ENCODE assay signal across 17 cellular contexts in the genomic region with DNA sequence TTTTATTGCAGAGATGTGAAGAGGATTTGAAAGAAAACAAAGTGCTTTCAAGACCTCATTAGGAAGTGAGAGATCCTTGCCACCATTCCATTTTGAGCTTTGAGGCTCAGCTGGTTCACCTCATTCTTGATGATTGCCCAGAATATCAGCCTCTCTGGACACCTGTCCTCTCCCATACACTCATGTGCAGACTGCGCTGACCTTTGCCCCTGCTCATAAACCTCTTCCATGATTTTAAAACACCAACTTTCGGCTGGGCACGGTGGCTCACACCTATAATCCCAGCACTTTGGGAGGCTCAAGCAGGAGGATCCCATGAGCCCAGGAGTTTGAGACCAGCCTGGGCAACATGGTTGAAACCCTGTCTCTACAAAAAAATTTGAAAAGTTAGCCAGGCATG. TPM values are rescaled to one million over a fixed set of nuclear protein-coding genes. Genes with fewer than 3 reads are reported as not detected.
A peak's percentile ranks its signal among the peaks of the same experiment; 100 is the strongest.
DNase-seq lines count a peak whose midpoint lies in the region; ATAC-seq and TF ChIP-seq lines count a peak whose summit lies in the region.
"Had no signal": no experiment of that assay in that cellular context is flagged by ENCODE, and none has a peak within 500 bp of the region (broad histone marks: within the 10 kb centered on the region; RNA-seq: fewer than 3 reads in every experiment).

No MANE protein-coding gene starts in this region.

- H3K4me3 ChIP-seq in cardiac muscle cell (no peak overlapping the region), left ventricle myocardium inferior (no peak overlapping the region), transverse colon (no peak overlapping the region)
- H3K4me3 ChIP-seq: A549 had no signal

- H3K9me3 ChIP-seq in cardiac muscle cell (ENCODE audit: low read depth) (no peaks in the 10 kb centered on the region), left ventricle myocardium inferior (replicated peaks) (no peaks in the 10 kb centered on the region), transverse colon (no peaks in the 10 kb centered on the region)
- H3K9me3 ChIP-seq: A549, BE2C had no signal

- H3K27me3 Mint-ChIP-seq in activated T-helper 17 cell treated with anti-CD3 and anti-CD28 coated beads, Interleukin-2, amount 50 U/mL, for 72 hours = no peaks in the 10 kb centered on the region

- DNase-seq in cardiac muscle cell (ENCODE audit: low read depth in 1 of 2, low spot score in 1 of 2) (no peak), left ventricle myocardium inferior (no peak), left lobe of liver (ENCODE audit: low spot score) (peak; percentile 35), transverse colon (no peak), NCI-H446 treated with DMSO at 0.1 percent for 48 hours (lab: John Stamatoyannopoulos, UW) (no peak)
- no peak for DNase-seq in activated CD4-positive, alpha-beta T cell treated with anti-CD3 and anti-CD28 coated beads for 1 hour
- DNase-seq: BE2C; CD8-positive, alpha-beta T cell; COR-L47; DMS153; DMS79 treated with DMSO at 0.1 percent for 48 hours; EL; GOT3; H9 had no signal

- no peak overlapping the region for H3K4me3 Mint-ChIP-seq in activated T-helper 17 cell treated with anti-CD3 and anti-CD28 coated beads, Interleukin-2, amount 50 U/mL, for 72 hours
- H3K4me3 Mint-ChIP-seq: CD8-positive, alpha-beta T cell; H9 had no signal

- peak overlapping the region; percentile 43 for H3K27ac ChIP-seq in cardiac muscle cell
- no peak overlapping the region for H3K27ac ChIP-seq in left ventricle myocardium inferior (replicated peaks)
- peak overlapping the region; percentile 5 to 43 (median 24) for H3K27ac ChIP-seq in transverse colon
- H3K27ac ChIP-seq: A549, C4-2B had no signal

- H3K27me3 ChIP-seq in cardiac muscle cell (no peaks in the 10 kb centered on the region), left ventricle myocardium inferior (ENCODE audit: low read depth) (no peaks in the 10 kb centered on the region), transverse colon (no peaks in the 10 kb centered on the region)
- H3K27me3 ChIP-seq: BE2C had no signal

- H3K4me1 Mint-ChIP-seq in activated T-helper 17 cell treated with anti-CD3 and anti-CD28 coated beads, Interleukin-2, amount 50 U/mL, for 72 hours = peaks cover 22% of the 10 kb centered on the region
- H3K4me1 Mint-ChIP-seq: H9 had no signal

- H3K4me1 ChIP-seq in cardiac muscle cell (ENCODE audit: low read depth) (peaks cover 9% of the 10 kb centered on the region), left ventricle myocardium inferior (peaks cover 62% of the 10 kb centered on the region), transverse colon (peaks cover 6 to 48% (median 14%) of the 10 kb centered on the region in 4 donors)
- H3K4me1 ChIP-seq: A549, BE2C had no signal

- intact Hi-C loops in left ventricle myocardium inferior (cut with micrococcal nuclease) = no loop called here
- intact Hi-C loops in transverse colon (cut with DNase I; ENCODE audit: low total_unique reads) = no loop called here

- in situ Hi-C loops in transverse colon (cut with MboI; ENCODE audit: low pct_ligation_motif_present in 1 of 4, low pct_unique_long_range_greater_than_20kb in 1 of 4, low sequenced_read_pairs in 3 of 4) = no loop called here

- ATAC-seq in activated T-helper 17 cell treated with anti-CD3 and anti-CD28 coated beads, Interleukin-2, amount 50 U/mL, for 72 hours (replicated peaks) = no peak
- ATAC-seq in left lobe of liver = no peak
- ATAC-seq: A549; CD8-positive, alpha-beta T cell had no signal

- no peaks in the 10 kb centered on the region for H3K9me3 Mint-ChIP-seq in activated T-helper 17 cell treated with anti-CD3 and anti-CD28 coated beads, Interleukin-2, amount 50 U/mL, for 72 hours
- H3K9me3 Mint-ChIP-seq: CD8-positive, alpha-beta T cell; H9 had no signal

- WGBS in transverse colon (ENCODE audit: low coverage in 1 of 2), 2 donors = 50% methylated on average over 3 of the region's 3 CpGs; no CpG with 5 or more reads in 1 of the 2 donors

- H3K27ac Mint-ChIP-seq in activated T-helper 17 cell treated with anti-CD3 and anti-CD28 coated beads, Interleukin-2, amount 50 U/mL, for 72 hours = peak overlapping the region; percentile 23
- H3K27ac Mint-ChIP-seq: H9 had no signal

- no peak for TF ChIP-seq POLR2A in transverse colon (IDR thresholded peaks at IDR 0.05)

- H3K36me3 ChIP-seq in cardiac muscle cell (no peaks in the 10 kb centered on the region), left ventricle myocardium inferior (peaks cover 55% of the 10 kb centered on the region), transverse colon (peaks cover 0 to 25% (median 7%) of the 10 kb centered on the region in 4 donors)

- H3K36me3 Mint-ChIP-seq in activated T-helper 17 cell treated with anti-CD3 and anti-CD28 coated beads, Interleukin-2, amount 50 U/mL, for 72 hours (ENCODE audit: low read depth) = peaks cover 99% of the 10 kb centered on the region

- TF ChIP-seq CTCF in cardiac muscle cell (IDR thresholded peaks at IDR 0.05; ENCODE audit: low read depth, low read length) (no peak), left ventricle myocardium inferior (IDR thresholded peaks at IDR 0.05; ENCODE audit: borderline replicate concordance) (no peak), transverse colon (IDR thresholded peaks at IDR 0.05) (no peak)

- TF ChIP-seq EP300 in transverse colon (IDR thresholded peaks at IDR 0.05; ENCODE audit: low read depth) = no peak

RNA-seq across cellular contexts. Expression of gene COX14, which starts 8.9 kb away (rescaled TPM):
- total RNA-seq in cardiac muscle cell (43.9 and 105 TPM in 2 replicates), left ventricle myocardium inferior (195 TPM), left lobe of liver (57.0 TPM), transverse colon (100 to 1,000 TPM in 1 of 4 donors, 10 to 100 TPM in 3; 22.1 to 107 (median 62.0) TPM)
- 234 and 265 TPM in 2 replicates for polyA plus RNA-seq in cardiac muscle cell
- 10 to 100 TPM; 29.8 to 55.5 TPM for total RNA-seq in activated T-helper 17 cell treated with anti-CD3 and anti-CD28 coated beads, Interleukin-2, amount 50 U/mL, for 72 hours

RNA-seq across cellular contexts. Expression of gene GPD1, which starts 17.1 kb away (rescaled TPM):
- total RNA-seq in cardiac muscle cell = 1.7 and 3.4 TPM in 2 replicates
- polyA plus RNA-seq in cardiac muscle cell = 2.5 and 4.3 TPM in 2 replicates
- 9.0 TPM for total RNA-seq in left ventricle myocardium inferior
- total RNA-seq in activated T-helper 17 cell treated with anti-CD3 and anti-CD28 coated beads, Interleukin-2, amount 50 U/mL, for 72 hours = under 1 TPM in 1 of 2 donors, not detected in 1; 0.35 TPM
- total RNA-seq in left lobe of liver = 129 TPM
- total RNA-seq in transverse colon = 10 to 100 TPM in 2 of 4 donors, 1 to 10 TPM in 1, not detected in 1; 9.2 to 22.1 (median 11.3) TPM

RNA-seq across cellular contexts. Expression of gene SMARCD1, which starts 35.8 kb away (rescaled TPM):
- total RNA-seq in cardiac muscle cell (97.8 and 108 TPM in 2 replicates), left ventricle myocardium inferior (15.4 TPM), left lobe of liver (18.6 TPM), transverse colon (10 to 100 TPM; 23.7 to 52.4 (median 40.4) TPM)
- polyA plus RNA-seq in cardiac muscle cell = 40.7 and 45.1 TPM in 2 replicates
- 10 to 100 TPM; 29.4 to 57.3 TPM for total RNA-seq in activated T-helper 17 cell treated with anti-CD3 and anti-CD28 coated beads, Interleukin-2, amount 50 U/mL, for 72 hours

RNA-seq across cellular contexts. Expression of gene CERS5, which starts 46.2 kb away (rescaled TPM):
- 51.9 and 78.4 TPM in 2 replicates for total RNA-seq in cardiac muscle cell
- 107 and 127 TPM in 2 replicates for polyA plus RNA-seq in cardiac muscle cell
- total RNA-seq in left ventricle myocardium inferior = 7.6 TPM
- 10 to 100 TPM; 72.0 to 77.6 TPM for total RNA-seq in activated T-helper 17 cell treated with anti-CD3 and anti-CD28 coated beads, Interleukin-2, amount 50 U/mL, for 72 hours
- total RNA-seq in left lobe of liver = 6.5 TPM
- total RNA-seq in transverse colon = 10 to 100 TPM; 17.5 to 32.5 (median 21.0) TPM
